ENCODE assay signal across 8 cellular contexts in genomic region chr1:36305915-36306209, GRCh38. TPM values are rescaled to one million over a fixed set of nuclear protein-coding genes. Genes with fewer than 3 reads are reported as not detected.
A peak's percentile ranks its signal among the peaks of the same experiment; 100 is the strongest.
DNase-seq lines count a peak whose midpoint lies in the region; ATAC-seq and TF ChIP-seq lines count a peak whose summit lies in the region.

No MANE protein-coding gene starts in this region.

- no TSS peak for BruUV-seq in Panc1 (replicated peaks; lab: Mats Ljungman, UMichigan)

- CTCF ChIA-PET in Panc1 (lab: Charles Lee) = interaction anchor here (0.7 to 1.5 kb wide), 3 partner anchors 20 to 156 kb away, joined by 3 to 6 read pairs (median 5); partner anchors contain the start of gene TRAPPC3

- peak; percentile 17 for DNase-seq in ELR (ENCODE audit: low read depth)
- no peak for DNase-seq in Panc1 (ENCODE audit: low read depth, low spot score)
- DNase-seq in epithelial cell of proximal tubule (ENCODE audit: low read depth) = no peak
- no peak for DNase-seq in prostate gland (ENCODE audit: low spot score)
- no peak for DNase-seq in NAMALWA (ENCODE audit: low spot score)
- DNase-seq in DMS79 treated with DMSO at 0.1 percent for 48 hours (lab: John Stamatoyannopoulos, UW) = no peak
- DNase-seq in NCI-H524 treated with DMSO at 0.1 percent for 48 hours (lab: John Stamatoyannopoulos, UW) = no peak

- TF ChIP-seq POLR2A in prostate gland (IDR thresholded peaks at IDR 0.05) = no peak

- H3K27me3 ChIP-seq in Panc1 (ENCODE audit: control insufficient read depth, insufficient read depth, low read length) = no peaks in the 10 kb centered on the region
- H3K27me3 ChIP-seq in prostate gland (replicated peaks; ENCODE audit: insufficient read depth) = no peaks in the 10 kb centered on the region

- no peak for TF ChIP-seq CTCF in Panc1 (IDR thresholded peaks at IDR 0.05)
- TF ChIP-seq CTCF in epithelial cell of proximal tubule (conservative IDR thresholded peaks at IDR 0.05; ENCODE audit: low read depth, low read length) = no peak
- no peak for TF ChIP-seq CTCF in prostate gland (IDR thresholded peaks at IDR 0.05)

- 31% methylated on average over 7 of the region's 7 CpGs for WGBS in prostate gland

- H3K4me3 ChIP-seq in Panc1 (ENCODE audit: low read depth in 2 of 2, low read length in 2 of 2) = peak overlapping the region; percentile 65 to 85; a peak in 3 of 4 replicates
- peak overlapping the region; percentile 61 for H3K4me3 ChIP-seq in epithelial cell of proximal tubule (ENCODE audit: low read depth, low read length)
- peak overlapping the region in 1 of 2 donors; percentile 64 for H3K4me3 ChIP-seq in prostate gland

- H3K4me1 ChIP-seq in Panc1 (ENCODE audit: control insufficient read depth, insufficient read depth, low read length) (peaks cover 15% of the 10 kb centered on the region), prostate gland (replicated peaks) (no peaks in the 10 kb centered on the region)

- in situ Hi-C loops in Panc1 (cut with HindIII; ENCODE audit: low pct_unique_long_range_greater_than_20kb, low sequenced_read_pairs) = no loop called here

- peak overlapping the region; percentile 67; the same call in 1 of the 2 replicates for H3K27ac ChIP-seq in Panc1 (ENCODE audit: low read length)
- H3K27ac ChIP-seq in prostate gland = peak overlapping the region; percentile 85 to 89

- POLR2A ChIA-PET in Panc1 (lab: Charles Lee) = interaction anchor here (0.7 kb wide), 1 partner anchor 23 kb away, joined by 3 read pairs; no protein-coding TSS in a partner anchor

- H3K36me3 ChIP-seq in Panc1 (ENCODE audit: control insufficient read depth, insufficient read depth, low read length) = peaks cover 16% of the 10 kb centered on the region
- H3K36me3 ChIP-seq in prostate gland = peaks cover 13 to 23% of the 10 kb centered on the region in 2 donors

- H3K9me3 ChIP-seq in Panc1 (ENCODE audit: control insufficient read depth, insufficient read depth, low read depth, low read length) = no peaks in the 10 kb centered on the region
- no peaks in the 10 kb centered on the region for H3K9me3 ChIP-seq in prostate gland

- intact Hi-C loops in Panc1 (cut with micrococcal nuclease; ENCODE audit: unreplicated experiment) = no loop called here
- intact Hi-C loops in prostate gland (cut with DNase I) = no loop called here

- ATAC-seq in Panc1 (peak; percentile 7), HG02678 (IDR thresholded peaks at IDR 0.05; ENCODE audit: unreplicated experiment) (no peak)

RNA-seq across cellular contexts. Expression of gene SH3D21, which starts 0.3 kb away (rescaled TPM):
- total RNA-seq in Panc1 (2021; ENCODE audit: unreplicated experiment) = 18.9 TPM
- 19.9 TPM for polyA plus RNA-seq in Panc1 (2012; ENCODE audit: insufficient read length)
- 4.0 and 20.3 TPM in 2 replicates for total RNA-seq in epithelial cell of proximal tubule
- 10 to 100 TPM in 1 of 2 donors, 1 to 10 TPM in 1; 8.1 to 10.6 TPM for total RNA-seq in prostate gland

RNA-seq across cellular contexts. Expression of gene EVA1B, which starts 17.6 kb away (rescaled TPM):
- 79.0 TPM for total RNA-seq in Panc1 (2021; ENCODE audit: unreplicated experiment)
- polyA plus RNA-seq in Panc1 (2012; ENCODE audit: insufficient read length) = 196 TPM
- 179 and 259 TPM in 2 replicates for total RNA-seq in epithelial cell of proximal tubule
- 10 to 100 TPM; 67.1 to 78.7 TPM for total RNA-seq in prostate gland
